ENCODE assay signal across 1 cellular context in the genomic region with DNA sequence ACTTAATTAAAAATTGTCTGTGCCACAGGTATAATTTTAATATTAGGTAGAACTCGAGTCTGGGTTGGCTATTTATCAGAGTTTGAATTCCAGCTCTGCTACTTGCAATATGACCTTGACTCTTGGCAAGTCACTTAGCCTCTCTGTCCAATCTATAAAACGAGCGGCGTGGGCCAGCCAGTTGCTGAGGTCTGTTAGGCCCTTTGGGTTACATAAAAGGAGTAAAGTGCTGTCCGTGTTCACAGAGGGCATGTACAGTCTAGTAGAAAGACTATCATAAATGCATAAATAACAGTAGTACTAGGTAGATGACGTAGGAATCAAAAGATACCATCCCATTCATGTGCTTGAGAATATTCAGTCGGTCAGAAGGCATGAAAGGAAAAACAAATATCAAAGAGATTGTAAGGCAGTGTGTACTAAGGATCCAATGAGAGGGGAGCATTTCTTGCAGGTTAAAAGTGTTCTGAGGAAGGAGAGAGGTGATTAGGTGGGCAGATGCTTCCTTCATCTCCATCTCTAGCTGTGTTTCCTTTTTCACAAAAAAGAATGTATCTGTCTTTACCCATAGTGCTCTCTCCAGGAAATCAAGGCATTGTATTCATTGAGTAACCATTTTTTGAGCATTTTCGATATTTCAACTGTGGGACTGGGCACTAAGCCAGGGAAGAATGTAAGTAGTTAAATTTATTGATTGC.
TF ChIP-seq lines count a peak whose summit lies in the region.

No MANE protein-coding gene starts in this region.

TF ChIP-seq in IMR-90, 13 proteins besides CTCF, POLR2A, EP300 and RAD21 (continued from another document):
- TF ChIP-seq, protein P1, sequence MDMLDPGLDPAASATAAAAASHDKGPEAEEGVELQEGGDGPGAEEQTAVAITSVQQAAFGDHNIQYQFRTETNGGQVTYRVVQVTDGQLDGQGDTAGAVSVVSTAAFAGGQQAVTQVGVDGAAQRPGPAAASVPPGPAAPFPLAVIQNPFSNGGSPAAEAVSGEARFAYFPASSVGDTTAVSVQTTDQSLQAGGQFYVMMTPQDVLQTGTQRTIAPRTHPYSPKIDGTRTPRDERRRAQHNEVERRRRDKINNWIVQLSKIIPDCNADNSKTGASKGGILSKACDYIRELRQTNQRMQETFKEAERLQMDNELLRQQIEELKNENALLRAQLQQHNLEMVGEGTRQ (IDR thresholded peaks at IDR 0.05; ENCODE audit: low read depth, low read length) = no peak
- TF ChIP-seq RCOR1 (IDR thresholded peaks at IDR 0.05; ENCODE audit: insufficient replicate concordance, low read length) (no peak), CEBPB (IDR thresholded peaks at IDR 0.05; ENCODE audit: low read depth, low read length) (no peak), MAZ (IDR thresholded peaks at IDR 0.05; ENCODE audit: borderline replicate concordance, low read depth, low read length) (no peak), MXI1 (IDR thresholded peaks at IDR 0.05; ENCODE audit: borderline replicate concordance, low read depth, low read length) (no peak), RFX5 (IDR thresholded peaks at IDR 0.05; ENCODE audit: low read depth, low read length) (no peak), FOS (IDR thresholded peaks at IDR 0.05; ENCODE audit: low read depth, low read length) (no peak), CHD1 (IDR thresholded peaks at IDR 0.05; ENCODE audit: low read depth, low read length) (no peak)
